8 cellular contexts compared by ENCODE assay signal in genomic region chr19:47186337-47187022, GRCh38. TPM values are rescaled to one million over a fixed set of nuclear protein-coding genes. Genes with fewer than 3 reads are reported as not detected.
DNase-seq lines count a peak whose midpoint lies in the region; ATAC-seq, FAIRE-seq and TF ChIP-seq lines count a peak whose summit lies in the region.

No MANE protein-coding gene starts in this region.

- H3K27ac Mint-ChIP-seq in effector memory CD8-positive, alpha-beta T cell = peak overlapping the region; percentile 89 to 94

- H3K9me3 Mint-ChIP-seq in effector memory CD8-positive, alpha-beta T cell = no peaks in the 10 kb centered on the region

- FAIRE-seq in GM12891 (lab: Jason Lieb, UNC) = peak; percentile 97

- intact Hi-C loops in left cardiac atrium (cut with DNase I) = no loop called here

- H3K4me3 Mint-ChIP-seq in effector memory CD8-positive, alpha-beta T cell = peak overlapping the region; percentile 74 to 76

- peaks cover 26 to 34% of the 10 kb centered on the region in 2 donors for H3K4me1 Mint-ChIP-seq in effector memory CD8-positive, alpha-beta T cell (ENCODE audit: low read depth in 2 of 2)

- H3K36me3 Mint-ChIP-seq in effector memory CD8-positive, alpha-beta T cell (ENCODE audit: insufficient read depth) = peaks cover 9% of the 10 kb centered on the region

- ATAC-seq in HG02588 (IDR thresholded peaks at IDR 0.05; ENCODE audit: unreplicated experiment) (peak; percentile 86), left cardiac atrium (no peak), HG02884 (IDR thresholded peaks at IDR 0.05; ENCODE audit: unreplicated experiment) (no peak)
- ATAC-seq in activated CD4-positive, CD25-positive, alpha-beta regulatory T cell treated with anti-CD3 and anti-CD28 coated beads, Interleukin-2, amount 50 U/mL, for 24 hours = peak; percentile 76 to 79
- peak; percentile 90 for ATAC-seq in effector memory CD8-positive, alpha-beta T cell (replicated peaks)

- DNase-seq in GM12891 (ENCODE audit: insufficient read length, low spot score) (peak; percentile 68), NCI-H2171 (lab: John Stamatoyannopoulos, UW) (no peak), left cardiac atrium (no peak)
- peak; percentile 75 to 77 (median 75) for DNase-seq in effector memory CD8-positive, alpha-beta T cell
- peak; percentile 73 to 85 for DNase-seq in stimulated activated CD8-positive, alpha-beta memory T cell treated with anti-CD3 and anti-CD28 coated beads, Interleukin-7, amount 100 ng/mL, for 4 hours (ENCODE audit: low read depth in 2 of 2)

- 0 out of 2 replicates have a peak, but pooled peaks have one; percentile 51 for TF ChIP-seq POLR2A in GM12891 (IDR thresholded peaks at IDR 0.05; ENCODE audit: low read depth, low read length)

- no peaks in the 10 kb centered on the region for H3K27me3 Mint-ChIP-seq in effector memory CD8-positive, alpha-beta T cell

TF ChIP-seq in GM12891, 5 proteins besides CTCF, POLR2A, EP300 and RAD21:
- TF ChIP-seq PAX5 (IDR thresholded peaks at IDR 0.05; ENCODE audit: insufficient read depth, low read length, severe bottlenecking) = peak; percentile 81
- peak; percentile 97 for TF ChIP-seq POU2F2 (IDR thresholded peaks at IDR 0.05; ENCODE audit: low read depth, low read length)
- no peak; the same call in 1 of the 2 replicates for TF ChIP-seq TAF1 (IDR thresholded peaks at IDR 0.05; ENCODE audit: low read depth, low read length)
- TF ChIP-seq SPI1 (IDR thresholded peaks at IDR 0.05; ENCODE audit: low read depth, low read length) = no peak
- TF ChIP-seq POLR2AphosphoS5 (IDR thresholded peaks at IDR 0.05; ENCODE audit: low read depth, low read length) = peak; percentile 64; the same call in 1 of the 2 replicates

RNA-seq across cellular contexts. Expression of gene BBC3, which starts 44.5 kb away (rescaled TPM):
- polyA plus RNA-seq in GM12891 (2012; ENCODE audit: low read depth, missing spikeins) = 10.9 TPM
- total RNA-seq in left cardiac atrium = 1 to 10 TPM; 2.9 to 4.1 TPM

RNA-seq across cellular contexts. Expression of gene SAE1, which starts 55.8 kb away (rescaled TPM):
- 99.4 TPM for polyA plus RNA-seq in GM12891 (2012; ENCODE audit: low read depth, missing spikeins)
- total RNA-seq in left cardiac atrium = 10 to 100 TPM; 50.1 to 54.7 TPM

Comparison
In these comparisons a context has a peak if more than half of its experiments do, and no peak if none do; other contexts are left out.
1. DNase-seq: peak in GM12891 (single experiment), effector memory CD8-positive, alpha-beta T cell (3 of 3) and stimulated activated CD8-positive, alpha-beta memory T cell treated with anti-CD3 and anti-CD28 coated beads, Interleukin-7, amount 100 ng/mL, for 4 hours (2 of 2); none in NCI-H2171 (single experiment) and left cardiac atrium (single experiment).
2. ATAC-seq: peak in HG02588 (single experiment), activated CD4-positive, CD25-positive, alpha-beta regulatory T cell treated with anti-CD3 and anti-CD28 coated beads, Interleukin-2, amount 50 U/mL, for 24 hours (2 of 2) and effector memory CD8-positive, alpha-beta T cell (single experiment); none in left cardiac atrium (0 of 2) and HG02884 (single experiment).